In the genomic region with DNA sequence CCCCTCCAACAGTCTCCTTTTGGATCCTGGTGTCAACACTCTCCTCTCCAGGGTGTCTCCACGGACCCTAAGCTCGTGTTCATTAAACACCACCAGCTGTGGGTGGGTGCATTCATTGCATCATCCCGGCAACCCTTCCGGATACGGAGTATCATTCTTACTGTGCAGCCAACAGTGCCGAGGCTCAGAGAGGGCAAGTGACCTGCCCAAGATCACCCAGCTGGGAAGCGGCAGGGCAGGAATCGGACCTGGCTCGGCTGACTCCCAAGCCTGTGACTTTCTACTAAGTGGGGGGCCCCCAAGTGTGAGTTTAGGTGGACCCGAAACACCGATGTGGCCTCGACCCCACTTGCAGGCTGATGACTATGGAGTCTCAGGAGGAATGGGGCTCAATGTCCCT, we compare ENCODE assay signal across 22 cellular contexts. TPM values are rescaled to one million over a fixed set of nuclear protein-coding genes. Genes with fewer than 3 reads are reported as not detected.
DNase-seq lines count a peak whose midpoint lies in the region; ATAC-seq and TF ChIP-seq lines count a peak whose summit lies in the region.
"Had no signal": no experiment of that assay in that cellular context is flagged by ENCODE, and none has a peak within 500 bp of the region (broad histone marks: within the 10 kb centered on the region; RNA-seq: fewer than 3 reads in every experiment).

No MANE protein-coding gene starts in this region.

- no peak overlapping the region for H2AK5ac ChIP-seq in mesenchymal stem cell (ENCODE audit: low read length, severe bottlenecking)

- DNase-seq in mesenchymal stem cell (no peak), NCI-H1417 treated with DMSO at 0.1 percent for 48 hours (lab: John Stamatoyannopoulos, UW) (no peak)
- DNase-seq: DMS 273 treated with DMSO at 0.1 percent for 48 hours, GDM1, Kasumi-1, MM.1S, NCI-H187 treated with DMSO at 0.1 percent for 48 hours, NCI-H345, NCI-H526, OCI-M1 had no signal

- no peak overlapping the region for H2BK12ac ChIP-seq in mesenchymal stem cell (ENCODE audit: low read length in 2 of 2)

- H3K4me2 ChIP-seq in mesenchymal stem cell (ENCODE audit: low read length, poor library complexity, severe bottlenecking), result no peak overlapping the region
- H3K4me2 ChIP-seq: GM23338 had no signal

- no peak overlapping the region for H2BK5ac ChIP-seq in mesenchymal stem cell (ENCODE audit: low read depth, low read length, poor library complexity, severe bottlenecking)

- H3K79me1 ChIP-seq in mesenchymal stem cell (replicated peaks; ENCODE audit: low read length, poor library complexity, severe bottlenecking), result peaks cover 3% of the 10 kb centered on the region

- no peaks in the 10 kb centered on the region for H3K9me3 ChIP-seq in HEK293 (ENCODE audit: control insufficient read depth, insufficient read depth, low read depth, low read length)
- H3K9me3 ChIP-seq in mesenchymal stem cell (ENCODE audit: control insufficient read depth, low read length), result no peaks in the 10 kb centered on the region
- no peaks in the 10 kb centered on the region for H3K9me3 ChIP-seq in subcutaneous abdominal adipose tissue (ENCODE audit: control insufficient read depth in 5 of 5, low read length in 5 of 5)

- 98% methylated on average over 12 of the region's 12 CpGs for WGBS in mesenchymal stem cell

- no peak overlapping the region for H3K14ac ChIP-seq in mesenchymal stem cell (ENCODE audit: low read length in 2 of 2)

- H3K18ac ChIP-seq in mesenchymal stem cell (ENCODE audit: low read depth in 1 of 2, low read length in 2 of 2), result no peak overlapping the region

- H3K4me1 ChIP-seq in HEK293 (ENCODE audit: control insufficient read depth, insufficient read depth, low read length) (no peaks in the 10 kb centered on the region), mesenchymal stem cell (ENCODE audit: control insufficient read depth, insufficient read depth, low read depth, low read length) (peaks cover 44% of the 10 kb centered on the region), subcutaneous abdominal adipose tissue (ENCODE audit: control insufficient read depth in 5 of 5, insufficient read depth in 5 of 5, low read length in 5 of 5) (peaks cover 9 to 91% (median 81%) of the 10 kb centered on the region in 5 donors)

- peaks cover 0 to 44% of the 10 kb centered on the region in 2 experiments; a peak in 2 of 3 replicates for H3K36me3 ChIP-seq in HEK293 (ENCODE audit: control insufficient read depth in 2 of 2, insufficient read depth in 1 of 2, low read length in 2 of 2)
- H3K36me3 ChIP-seq in mesenchymal stem cell (ENCODE audit: control insufficient read depth in 1 of 2, insufficient read depth in 2 of 2, low read depth in 1 of 2, low read length in 2 of 2), result peaks cover 66 to 80% of the 10 kb centered on the region in 2 experiments
- peaks cover 0 to 94% (median 82%) of the 10 kb centered on the region in 5 donors for H3K36me3 ChIP-seq in subcutaneous abdominal adipose tissue (ENCODE audit: control insufficient read depth in 5 of 5, insufficient read depth in 5 of 5, low read length in 5 of 5)

- H3K4me1 Mint-ChIP-seq in activated T-helper 17 cell treated with anti-CD3 and anti-CD28 coated beads, Interleukin-2, amount 50 U/mL, for 72 hours, result peaks cover 6% of the 10 kb centered on the region

- H3K27me3 Mint-ChIP-seq in activated T-helper 17 cell treated with anti-CD3 and anti-CD28 coated beads, Interleukin-2, amount 50 U/mL, for 72 hours, result no peaks in the 10 kb centered on the region

- peak overlapping the region; percentile 59 for H3K9ac ChIP-seq in mesenchymal stem cell (ENCODE audit: low read length)
- H3K9ac ChIP-seq in subcutaneous abdominal adipose tissue (ENCODE audit: low read length in 5 of 5), result peak overlapping the region in 1 of 5 donors; percentile 28

- CTCF ChIA-PET in HEK293 (lab: Yijun Ruan, JAX), result no interaction called here

- no peak overlapping the region for H3K4me3 ChIP-seq in HEK293 (ENCODE audit: low read depth, low read length)
- H3K4me3 ChIP-seq in mesenchymal stem cell (ENCODE audit: insufficient read depth in 1 of 2, low read depth in 1 of 2, low read length in 2 of 2), result peak overlapping the region in 1 of 2 experiments; percentile 18
- no peak overlapping the region for H3K4me3 ChIP-seq in subcutaneous abdominal adipose tissue (ENCODE audit: low read depth in 1 of 5, low read length in 5 of 5)
- H3K4me3 ChIP-seq: GM12878, GM23338 had no signal

- no peaks in the 10 kb centered on the region for H3K36me3 Mint-ChIP-seq in activated T-helper 17 cell treated with anti-CD3 and anti-CD28 coated beads, Interleukin-2, amount 50 U/mL, for 72 hours (ENCODE audit: low read depth)

- no peak overlapping the region for H2BK15ac ChIP-seq in mesenchymal stem cell (ENCODE audit: low read depth, poor library complexity, severe bottlenecking)

- TF ChIP-seq CTCF in HEK293 (tag by site-specific recombination; IDR thresholded peaks at IDR 0.05), result no peak

- POLR2A ChIA-PET in HEK293 (lab: Yijun Ruan, JAX), result no interaction called here

- H4K8ac ChIP-seq in mesenchymal stem cell (ENCODE audit: low read length), result no peak overlapping the region

- H3K27ac ChIP-seq in HEK293 (ENCODE audit: extremely low read depth, low read depth, low read length), result no peak overlapping the region
- H3K27ac ChIP-seq in mesenchymal stem cell (ENCODE audit: low read length, poor library complexity, severe bottlenecking), result no peak overlapping the region
- H3K27ac ChIP-seq in subcutaneous abdominal adipose tissue (ENCODE audit: low read depth, low read length), result peak overlapping the region; percentile 42

- H4K91ac ChIP-seq in mesenchymal stem cell (ENCODE audit: low read length), result no peak overlapping the region

- no peaks in the 10 kb centered on the region for H3K9me3 Mint-ChIP-seq in activated T-helper 17 cell treated with anti-CD3 and anti-CD28 coated beads, Interleukin-2, amount 50 U/mL, for 72 hours
- H3K9me3 Mint-ChIP-seq: CD14-positive monocyte, GM23338, IgD-negative memory B cell had no signal

- H3K23ac ChIP-seq in mesenchymal stem cell (ENCODE audit: low read length in 2 of 2), result no peak overlapping the region

- H2BK120ac ChIP-seq in mesenchymal stem cell (ENCODE audit: low read depth, low read length), result no peak overlapping the region

- H3K4ac ChIP-seq in mesenchymal stem cell (ENCODE audit: low read depth in 1 of 2, low read length in 2 of 2), result no peak overlapping the region

- H3K27ac Mint-ChIP-seq in activated T-helper 17 cell treated with anti-CD3 and anti-CD28 coated beads, Interleukin-2, amount 50 U/mL, for 72 hours, result peak overlapping the region; percentile 43
- H3K27ac Mint-ChIP-seq: GM23338 had no signal

- no peak overlapping the region for H2AFZ ChIP-seq in mesenchymal stem cell (ENCODE audit: low read depth, low read length)
- H2AFZ ChIP-seq: GM23338 had no signal

- H3K27me3 ChIP-seq in mesenchymal stem cell (ENCODE audit: control insufficient read depth in 1 of 2, insufficient read depth in 1 of 2, low read length in 2 of 2), result no peaks in the 10 kb centered on the region
- H3K27me3 ChIP-seq in subcutaneous abdominal adipose tissue (ENCODE audit: control insufficient read depth in 5 of 5, insufficient read depth in 4 of 5, low read length in 5 of 5), result no peaks in the 10 kb centered on the region

- ATAC-seq in activated T-helper 17 cell treated with anti-CD3 and anti-CD28 coated beads, Interleukin-2, amount 50 U/mL, for 72 hours (replicated peaks), result no peak
- ATAC-seq in HG03342 (IDR thresholded peaks at IDR 0.05; ENCODE audit: unreplicated experiment), result no peak
- no peak for ATAC-seq in GM18858 (IDR thresholded peaks at IDR 0.05; ENCODE audit: unreplicated experiment)
- ATAC-seq: GM12878, GM23338, HCT116 had no signal

- no peak overlapping the region for H3K4me3 Mint-ChIP-seq in activated T-helper 17 cell treated with anti-CD3 and anti-CD28 coated beads, Interleukin-2, amount 50 U/mL, for 72 hours
- H3K4me3 Mint-ChIP-seq: CD14-positive monocyte, GM23338, IgD-negative memory B cell had no signal

TF ChIP-seq in HEK293, 187 proteins besides CTCF, POLR2A, EP300 and RAD21:
- TF ChIP-seq, protein P1, sequence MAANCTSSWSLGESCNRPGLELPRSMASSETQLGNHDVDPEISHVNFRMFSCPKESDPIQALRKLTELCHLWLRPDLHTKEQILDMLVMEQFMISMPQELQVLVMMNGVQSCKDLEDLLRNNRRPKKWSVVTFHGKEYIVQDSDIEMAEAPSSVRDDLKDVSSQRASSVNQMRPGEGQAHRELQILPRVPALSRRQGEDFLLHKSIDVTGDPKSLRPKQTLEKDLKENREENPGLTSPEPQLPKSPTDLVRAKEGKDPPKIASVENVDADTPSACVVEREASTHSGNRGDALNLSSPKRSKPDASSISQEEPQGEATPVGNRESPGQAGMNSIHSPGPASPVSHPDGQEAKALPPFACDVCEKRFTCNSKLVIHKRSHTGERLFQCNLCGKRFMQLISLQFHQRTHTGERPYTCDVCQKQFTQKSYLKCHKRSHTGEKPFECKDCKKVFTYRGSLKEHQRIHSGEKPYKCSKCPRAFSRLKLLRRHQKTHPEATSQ (tag by site-specific recombination; IDR thresholded peaks at IDR 0.05), result no peak
- TF ChIP-seq ZNF768 (tag by site-specific recombination; IDR thresholded peaks at IDR 0.05) (peak; percentile 38; the same call in 1 of the 2 replicates), ZNF830 (tag by site-specific recombination; IDR thresholded peaks at IDR 0.05; ENCODE audit: low read depth) (no peak), ZBTB17 (tag by site-specific recombination; IDR thresholded peaks at IDR 0.05) (no peak)
TF ChIP-seq in HEK293: peak in this region for 1.

RNA-seq across cellular contexts. Expression of a gene that starts 20.4 kb away (rescaled TPM):
- not detected for total RNA-seq in activated T-helper 17 cell treated with anti-CD3 and anti-CD28 coated beads, Interleukin-2, amount 50 U/mL, for 72 hours
- polyA plus RNA-seq in mesenchymal stem cell (2013, experiment 1 of 2), result not detected
- not detected for polyA plus RNA-seq in mesenchymal stem cell (2013, experiment 2 of 2)
- total RNA-seq: GM12878, GM23338, HT1080, RPMI7951 had no signal
- polyA plus RNA-seq: CD14-positive monocyte, GM12878, GM23338, IgD-negative memory B cell had no signal

RNA-seq across cellular contexts. Expression of a gene that starts 34.9 kb away (rescaled TPM):
- total RNA-seq in activated T-helper 17 cell treated with anti-CD3 and anti-CD28 coated beads, Interleukin-2, amount 50 U/mL, for 72 hours, result not detected
- not detected for polyA plus RNA-seq in mesenchymal stem cell (2013, experiment 1 of 2)
- not detected for polyA plus RNA-seq in mesenchymal stem cell (2013, experiment 2 of 2)
- total RNA-seq: GM12878, GM23338, HT1080, RPMI7951 had no signal
- polyA plus RNA-seq: CD14-positive monocyte, GM12878, GM23338, IgD-negative memory B cell had no signal

RNA-seq across cellular contexts. Expression of a gene that starts 43.1 kb away (rescaled TPM):
- 1 to 10 TPM; 6.2 to 7.4 TPM for total RNA-seq in activated T-helper 17 cell treated with anti-CD3 and anti-CD28 coated beads, Interleukin-2, amount 50 U/mL, for 72 hours
- polyA plus RNA-seq in mesenchymal stem cell (2013, experiment 1 of 2), result 288 TPM
- 288 TPM for polyA plus RNA-seq in mesenchymal stem cell (2013, experiment 2 of 2)
